Comparison of ENCODE assay signal across 8 cellular contexts in genomic region chr11:59669611-59670009, GRCh38. TPM values are rescaled to one million over a fixed set of nuclear protein-coding genes. Genes with fewer than 3 reads are reported as not detected.
DNase-seq lines count a peak whose midpoint lies in the region; ATAC-seq and TF ChIP-seq lines count a peak whose summit lies in the region.

No MANE protein-coding gene starts in this region.

- H3K36me3 ChIP-seq in OCI-LY1 (ENCODE audit: insufficient read depth, low read length) = peaks cover 25% of the 10 kb centered on the region
- peaks cover 17% of the 10 kb centered on the region for H3K36me3 ChIP-seq in effector memory CD4-positive, alpha-beta T cell (ENCODE audit: control insufficient read depth, insufficient read depth, low read length)
- peaks cover 27% of the 10 kb centered on the region for H3K36me3 ChIP-seq in mesodermal cell (ENCODE audit: control insufficient read depth, insufficient read depth, low read length)
- H3K36me3 ChIP-seq in tibial nerve = peaks cover 0 to 21% (median 0%) of the 10 kb centered on the region in 3 donors

- no peaks in the 10 kb centered on the region for H3K9me3 ChIP-seq in OCI-LY1 (ENCODE audit: low read length)
- no peaks in the 10 kb centered on the region for H3K9me3 ChIP-seq in effector memory CD4-positive, alpha-beta T cell (ENCODE audit: control insufficient read depth, low read length)
- H3K9me3 ChIP-seq in mesodermal cell (ENCODE audit: control insufficient read depth, low read length) = no peaks in the 10 kb centered on the region
- H3K9me3 ChIP-seq in tibial nerve = no peaks in the 10 kb centered on the region

- DNase-seq in activated T-cell treated with anti-CD3 and anti-CD28 coated beads, Interleukin-2, amount 50 U/mL, for 72 hours = no peak
- DNase-seq in activated T-cell treated with anti-CD3 and anti-CD28 coated beads for 4 hours = no peak
- DNase-seq in effector memory CD4-positive, alpha-beta T cell = peak in 1 of 3 donors; percentile 1
- peak in 1 of 2 donors; percentile 31 for DNase-seq in tibial nerve (ENCODE audit: low spot score in 2 of 2)
- DNase-seq in GDM1 (lab: John Stamatoyannopoulos, UW) = no peak

- no peaks in the 10 kb centered on the region for H3F3A ChIP-seq in OCI-LY1 (ENCODE audit: insufficient read depth, low read length)

- no peak overlapping the region for H3K27ac ChIP-seq in OCI-LY1 (ENCODE audit: low read depth, low read length, poor library complexity, severe bottlenecking)
- peak overlapping the region; percentile 97 for H3K27ac ChIP-seq in effector memory CD4-positive, alpha-beta T cell (ENCODE audit: insufficient read depth, low read length, poor library complexity, severe bottlenecking)
- H3K27ac ChIP-seq in mesodermal cell (ENCODE audit: low read depth, low read length, severe bottlenecking) = peak overlapping the region; percentile 100
- peak overlapping the region; percentile 89 to 100 (median 98) for H3K27ac ChIP-seq in tibial nerve

- H3K4me1 ChIP-seq in OCI-LY1 (ENCODE audit: insufficient read depth, low read length, severe bottlenecking) = peaks cover 21% of the 10 kb centered on the region
- peaks cover 15% of the 10 kb centered on the region for H3K4me1 ChIP-seq in effector memory CD4-positive, alpha-beta T cell (ENCODE audit: control insufficient read depth, insufficient read depth, low read length, poor library complexity, severe bottlenecking)
- peaks cover 5% of the 10 kb centered on the region for H3K4me1 ChIP-seq in mesodermal cell (ENCODE audit: control insufficient read depth, insufficient read depth, low read length, poor library complexity, severe bottlenecking)
- H3K4me1 ChIP-seq in tibial nerve = peaks cover 0 to 44% (median 20%) of the 10 kb centered on the region in 4 donors

- peak overlapping the region; percentile 94 for H3K27ac Mint-ChIP-seq in activated T-cell treated with anti-CD3 and anti-CD28 coated beads, Interleukin-2, amount 50 U/mL, for 72 hours

- no peaks in the 10 kb centered on the region for H3K9me2 ChIP-seq in OCI-LY1 (ENCODE audit: low read depth, low read length)

- H3K9ac ChIP-seq in OCI-LY1 (ENCODE audit: low read length) = peak overlapping the region; percentile 71

- H3K27me3 ChIP-seq in OCI-LY1 (ENCODE audit: insufficient read depth, low read length) (no peaks in the 10 kb centered on the region), tibial nerve (no peaks in the 10 kb centered on the region)
- H3K27me3 ChIP-seq in effector memory CD4-positive, alpha-beta T cell (replicated peaks; ENCODE audit: control insufficient read depth, insufficient read depth, low read length, poor library complexity, severe bottlenecking) = no peaks in the 10 kb centered on the region

- H3K27me3 Mint-ChIP-seq in activated T-cell treated with anti-CD3 and anti-CD28 coated beads, Interleukin-2, amount 50 U/mL, for 72 hours (ENCODE audit: low read depth) = no peaks in the 10 kb centered on the region

- no peak for TF ChIP-seq CTCF in OCI-LY1 (IDR thresholded peaks at IDR 0.05; ENCODE audit: low read length)
- no peak for TF ChIP-seq CTCF in tibial nerve (IDR thresholded peaks at IDR 0.05)

- peaks cover 2 to 21% of the 10 kb centered on the region in 2 donors for H3K36me3 Mint-ChIP-seq in activated T-cell treated with anti-CD3 and anti-CD28 coated beads, Interleukin-2, amount 50 U/mL, for 72 hours (ENCODE audit: insufficient read depth in 2 of 2)

- peak overlapping the region; percentile 96 to 97 for H3K4me3 Mint-ChIP-seq in activated T-cell treated with anti-CD3 and anti-CD28 coated beads, Interleukin-2, amount 50 U/mL, for 72 hours

- TF ChIP-seq EP300 in tibial nerve (IDR thresholded peaks at IDR 0.05) = no peak

- H3K4me1 Mint-ChIP-seq in activated T-cell treated with anti-CD3 and anti-CD28 coated beads, Interleukin-2, amount 50 U/mL, for 72 hours (ENCODE audit: low read depth) = peaks cover 38% of the 10 kb centered on the region

- H4K20me1 ChIP-seq in OCI-LY1 (ENCODE audit: insufficient read depth, low read length) = no peaks in the 10 kb centered on the region

- 14 to 15% methylated on average over 15 to 17 of the region's 22 CpGs for WGBS in mesodermal cell (ENCODE audit: insufficient coverage in 2 of 2), 2 experiments
- 1 to 2% methylated on average over 20 to 22 of the region's 22 CpGs for WGBS in tibial nerve, 2 donors

- no peak for ATAC-seq in activated T-cell treated with anti-CD3 and anti-CD28 coated beads, Interleukin-2, amount 50 U/mL, for 72 hours (replicated peaks in 1 of 2)
- ATAC-seq in HG02981 (IDR thresholded peaks at IDR 0.05; ENCODE audit: unreplicated experiment) = no peak

- peak overlapping the region; percentile 70 for H3K4me2 ChIP-seq in OCI-LY1 (ENCODE audit: low read length)

- H3K79me2 ChIP-seq in OCI-LY1 (ENCODE audit: insufficient read depth, low read length) = peaks cover 17% of the 10 kb centered on the region

- no peak for TF ChIP-seq POLR2A in tibial nerve (IDR thresholded peaks at IDR 0.05)

- H2AFZ ChIP-seq in OCI-LY1 (ENCODE audit: low read length) = peak overlapping the region; percentile 21; the same call in 1 of the 2 replicates

- H3K9me3 Mint-ChIP-seq in activated T-cell treated with anti-CD3 and anti-CD28 coated beads, Interleukin-2, amount 50 U/mL, for 72 hours = no peaks in the 10 kb centered on the region

- H3K4me3 ChIP-seq in OCI-LY1 (ENCODE audit: low read depth, low read length, poor library complexity, severe bottlenecking) = peak overlapping the region; percentile 66
- peak overlapping the region; percentile 73 for H3K4me3 ChIP-seq in effector memory CD4-positive, alpha-beta T cell (ENCODE audit: insufficient read depth, low read depth, low read length, poor library complexity, severe bottlenecking)
- peak overlapping the region; percentile 89 for H3K4me3 ChIP-seq in mesodermal cell (ENCODE audit: extremely low read depth, insufficient read depth, low read length, poor library complexity, severe bottlenecking)
- H3K4me3 ChIP-seq in tibial nerve = peak overlapping the region; percentile 64 to 99 (median 86)

RNA-seq across cellular contexts. Expression of gene PATL1, which starts 0.8 kb away (rescaled TPM):
- 10 to 100 TPM; 70.9 to 75.1 TPM for total RNA-seq in activated T-cell treated with anti-CD3 and anti-CD28 coated beads, Interleukin-2, amount 50 U/mL, for 72 hours
- polyA plus RNA-seq in mesodermal cell (2013, experiment 1 of 2) = 28.0 TPM
- 26.6 TPM for polyA plus RNA-seq in mesodermal cell (2013, experiment 2 of 2)
- total RNA-seq in tibial nerve = 10 to 100 TPM; 11.4 to 16.1 (median 14.1) TPM

RNA-seq across cellular contexts. Expression of gene OR10V1, which starts 44.0 kb away (rescaled TPM):
- total RNA-seq in activated T-cell treated with anti-CD3 and anti-CD28 coated beads, Interleukin-2, amount 50 U/mL, for 72 hours = not detected
- not detected for polyA plus RNA-seq in mesodermal cell (2013, experiment 1 of 2)
- not detected for polyA plus RNA-seq in mesodermal cell (2013, experiment 2 of 2)
- not detected for total RNA-seq in tibial nerve

RNA-seq across cellular contexts. Expression of gene OSBP, which starts 54.0 kb away (rescaled TPM):
- total RNA-seq in activated T-cell treated with anti-CD3 and anti-CD28 coated beads, Interleukin-2, amount 50 U/mL, for 72 hours = 10 to 100 TPM; 61.9 to 67.4 TPM
- polyA plus RNA-seq in mesodermal cell (2013, experiment 1 of 2) = 43.5 TPM
- 40.8 TPM for polyA plus RNA-seq in mesodermal cell (2013, experiment 2 of 2)
- 10 to 100 TPM; 35.4 to 59.7 (median 46.0) TPM for total RNA-seq in tibial nerve

Comparison
In these comparisons a context has a peak if more than half of its experiments do, and no peak if none do; other contexts are left out.
1. RNA of gene PATL1, which starts 0.8 kb away (total RNA-seq): 70.9 to 75.1 TPM in activated T-cell treated with anti-CD3 and anti-CD28 coated beads, Interleukin-2, amount 50 U/mL, for 72 hours; 11.4 to 16.1 TPM in tibial nerve; every median in the first group is over 4 times any median in the second.
2. Peak in every context shown above with its lines, with median percentiles within 50 percentile points of each other: H3K4me3 ChIP-seq.